In the genomic region with DNA sequence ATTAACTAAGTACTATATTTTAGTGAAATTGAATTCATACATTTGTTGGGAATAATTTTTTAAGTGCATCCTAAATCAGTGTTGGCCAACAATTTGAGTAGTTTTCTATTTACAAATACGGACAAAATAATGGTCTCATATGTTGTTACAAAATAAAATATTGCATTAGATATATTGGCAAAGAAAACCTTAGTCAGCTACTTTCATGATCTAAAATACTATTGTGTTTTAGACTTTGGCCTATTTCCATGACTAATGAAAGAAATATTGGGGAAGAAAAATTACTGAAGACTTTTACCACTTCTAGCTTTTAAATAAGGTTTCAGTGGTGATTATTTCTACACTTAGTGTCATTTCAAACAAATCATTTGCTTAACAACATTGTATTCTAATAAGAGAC, we compare ENCODE assay signal across 1 cellular context.
A peak's percentile ranks its signal among the peaks of the same experiment; 100 is the strongest.
TF ChIP-seq lines count a peak whose summit lies in the region.

No MANE protein-coding gene starts in this region.

TF ChIP-seq in HepG2, 621 proteins besides CTCF, POLR2A, EP300 and RAD21 (continued from another document):
- TF ChIP-seq, protein P1, sequence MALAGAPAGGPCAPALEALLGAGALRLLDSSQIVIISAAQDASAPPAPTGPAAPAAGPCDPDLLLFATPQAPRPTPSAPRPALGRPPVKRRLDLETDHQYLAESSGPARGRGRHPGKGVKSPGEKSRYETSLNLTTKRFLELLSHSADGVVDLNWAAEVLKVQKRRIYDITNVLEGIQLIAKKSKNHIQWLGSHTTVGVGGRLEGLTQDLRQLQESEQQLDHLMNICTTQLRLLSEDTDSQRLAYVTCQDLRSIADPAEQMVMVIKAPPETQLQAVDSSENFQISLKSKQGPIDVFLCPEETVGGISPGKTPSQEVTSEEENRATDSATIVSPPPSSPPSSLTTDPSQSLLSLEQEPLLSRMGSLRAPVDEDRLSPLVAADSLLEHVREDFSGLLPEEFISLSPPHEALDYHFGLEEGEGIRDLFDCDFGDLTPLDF (CRISPR knock-in tag; IDR thresholded peaks at IDR 0.05): no peak
- TF ChIP-seq ZNF326 (CRISPR knock-in tag; IDR thresholded peaks at IDR 0.05; ENCODE audit: borderline replicate concordance) (no peak), ZNF33A (CRISPR knock-in tag; IDR thresholded peaks at IDR 0.05; ENCODE audit: borderline replicate concordance) (no peak), MAFK (conservative IDR thresholded peaks at IDR 0.05 in 1 of 2, IDR thresholded peaks at IDR 0.05 in 1 of 2; ENCODE audit: low read length in 2 of 2) (peak; percentile 67 to 84), SCMH1 (CRISPR knock-in tag; IDR thresholded peaks at IDR 0.05; ENCODE audit: borderline replicate concordance) (no peak), POLR2G (IDR thresholded peaks at IDR 0.05; ENCODE audit: low read depth, low read length) (no peak)
